In the genomic region with DNA sequence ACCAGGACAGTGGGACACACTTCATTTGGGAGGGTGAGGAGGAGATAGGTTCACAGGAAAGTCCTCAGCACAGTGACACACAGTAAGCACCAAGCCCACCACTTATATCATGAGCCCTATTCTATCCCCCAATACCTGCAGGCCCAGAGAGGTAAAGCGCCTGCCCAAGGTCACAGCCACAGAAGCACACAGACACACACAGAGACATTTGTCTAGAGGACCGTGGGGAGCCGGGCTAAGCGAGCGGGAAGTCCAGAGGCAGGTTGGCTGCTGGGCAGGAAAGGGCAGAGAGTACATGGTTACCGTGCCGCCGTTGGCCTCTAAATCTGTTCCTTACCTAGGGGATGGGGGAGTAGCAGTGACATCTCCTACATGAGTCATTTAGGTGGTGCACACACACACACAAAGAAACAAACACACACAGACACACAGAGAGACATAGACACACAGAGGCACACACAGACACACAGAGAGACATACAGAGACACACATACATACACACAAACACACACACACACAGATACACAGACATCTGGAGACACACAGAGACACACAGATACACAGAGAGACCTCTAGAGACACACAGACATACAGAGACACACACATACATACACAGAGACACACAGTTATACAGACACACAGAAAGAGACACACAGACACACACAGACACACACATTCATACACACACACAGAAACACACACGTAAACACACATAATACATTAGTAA, we compare ENCODE assay signal across 1 cellular context.
TF ChIP-seq lines count a peak whose summit lies in the region.

No MANE protein-coding gene starts in this region.

TF ChIP-seq in K562, 482 proteins besides CTCF, POLR2A, EP300 and RAD21 (continued from another document and continues in another):
- TF ChIP-seq, protein P1, sequence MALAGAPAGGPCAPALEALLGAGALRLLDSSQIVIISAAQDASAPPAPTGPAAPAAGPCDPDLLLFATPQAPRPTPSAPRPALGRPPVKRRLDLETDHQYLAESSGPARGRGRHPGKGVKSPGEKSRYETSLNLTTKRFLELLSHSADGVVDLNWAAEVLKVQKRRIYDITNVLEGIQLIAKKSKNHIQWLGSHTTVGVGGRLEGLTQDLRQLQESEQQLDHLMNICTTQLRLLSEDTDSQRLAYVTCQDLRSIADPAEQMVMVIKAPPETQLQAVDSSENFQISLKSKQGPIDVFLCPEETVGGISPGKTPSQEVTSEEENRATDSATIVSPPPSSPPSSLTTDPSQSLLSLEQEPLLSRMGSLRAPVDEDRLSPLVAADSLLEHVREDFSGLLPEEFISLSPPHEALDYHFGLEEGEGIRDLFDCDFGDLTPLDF (CRISPR knock-in tag; IDR thresholded peaks at IDR 0.05): no peak
- no peak for TF ChIP-seq NFATC3 (IDR thresholded peaks at IDR 0.05)
- TF ChIP-seq SPI1 (IDR thresholded peaks at IDR 0.05; ENCODE audit: borderline replicate concordance, low read depth, low read length): no peak
- TF ChIP-seq, protein P2, sequence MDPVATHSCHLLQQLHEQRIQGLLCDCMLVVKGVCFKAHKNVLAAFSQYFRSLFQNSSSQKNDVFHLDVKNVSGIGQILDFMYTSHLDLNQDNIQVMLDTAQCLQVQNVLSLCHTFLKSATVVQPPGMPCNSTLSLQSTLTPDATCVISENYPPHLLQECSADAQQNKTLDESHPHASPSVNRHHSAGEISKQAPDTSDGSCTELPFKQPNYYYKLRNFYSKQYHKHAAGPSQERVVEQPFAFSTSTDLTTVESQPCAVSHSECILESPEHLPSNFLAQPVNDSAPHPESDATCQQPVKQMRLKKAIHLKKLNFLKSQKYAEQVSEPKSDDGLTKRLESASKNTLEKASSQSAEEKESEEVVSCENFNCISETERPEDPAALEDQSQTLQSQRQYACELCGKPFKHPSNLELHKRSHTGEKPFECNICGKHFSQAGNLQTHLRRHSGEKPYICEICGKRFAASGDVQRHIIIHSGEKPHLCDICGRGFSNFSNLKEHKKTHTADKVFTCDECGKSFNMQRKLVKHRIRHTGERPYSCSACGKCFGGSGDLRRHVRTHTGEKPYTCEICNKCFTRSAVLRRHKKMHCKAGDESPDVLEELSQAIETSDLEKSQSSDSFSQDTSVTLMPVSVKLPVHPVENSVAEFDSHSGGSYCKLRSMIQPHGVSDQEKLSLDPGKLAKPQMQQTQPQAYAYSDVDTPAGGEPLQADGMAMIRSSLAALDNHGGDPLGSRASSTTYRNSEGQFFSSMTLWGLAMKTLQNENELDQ (CRISPR knock-in tag; IDR thresholded peaks at IDR 0.05; ENCODE audit: borderline replicate concordance): no peak
- no peak for TF ChIP-seq BRCA1 (IDR thresholded peaks at IDR 0.05)
- no peak for TF ChIP-seq BRCA1 (CRISPR knock-in tag; IDR thresholded peaks at IDR 0.05)
- no peak for TF ChIP-seq SIN3A (IDR thresholded peaks at IDR 0.05; ENCODE audit: borderline replicate concordance in 2 of 2, control insufficient read depth in 1 of 2, low read depth in 2 of 2, low read length in 2 of 2)
- TF ChIP-seq PRPF4 (IDR thresholded peaks at IDR 0.05; ENCODE audit: insufficient read depth, low read depth, low read length, poor library complexity, severe bottlenecking): no peak
- TF ChIP-seq ARID2 (IDR thresholded peaks at IDR 0.05): no peak
- TF ChIP-seq TAF1 (IDR thresholded peaks at IDR 0.05; ENCODE audit: control insufficient read depth, extremely low read depth, insufficient read depth, low read length, severe bottlenecking): no peak
- TF ChIP-seq ARNT (IDR thresholded peaks at IDR 0.05): peak in 1 of 2 experiments; percentile 38; a peak in 1 of 4 replicates
- TF ChIP-seq, protein P3, sequence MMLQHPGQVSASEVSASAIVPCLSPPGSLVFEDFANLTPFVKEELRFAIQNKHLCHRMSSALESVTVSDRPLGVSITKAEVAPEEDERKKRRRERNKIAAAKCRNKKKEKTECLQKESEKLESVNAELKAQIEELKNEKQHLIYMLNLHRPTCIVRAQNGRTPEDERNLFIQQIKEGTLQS (IDR thresholded peaks at IDR 0.05): peak; percentile 63
- TF ChIP-seq, protein P3 (CRISPR knock-in tag; conservative IDR thresholded peaks at IDR 0.05): no peak
- TF ChIP-seq POLR3G (IDR thresholded peaks at IDR 0.05; ENCODE audit: extremely low read depth, insufficient read length, insufficient replicate concordance): no peak
- TF ChIP-seq TAL1 (IDR thresholded peaks at IDR 0.05): no peak
- TF ChIP-seq NR1H2 (CRISPR knock-in tag; IDR thresholded peaks at IDR 0.05): no peak
- TF ChIP-seq DMBX1 (CRISPR knock-in tag; IDR thresholded peaks at IDR 0.05; ENCODE audit: borderline replicate concordance): no peak
- TF ChIP-seq NCOA6 (IDR thresholded peaks at IDR 0.05): no peak
- TF ChIP-seq TFAM (CRISPR knock-in tag; conservative IDR thresholded peaks at IDR 0.05): no peak
- no peak for TF ChIP-seq SOX6 (IDR thresholded peaks at IDR 0.05)
- TF ChIP-seq CHD2 (IDR thresholded peaks at IDR 0.05; ENCODE audit: low read depth, low read length): no peak
- TF ChIP-seq WHSC1 (IDR thresholded peaks at IDR 0.05; ENCODE audit: low read length): no peak
- TF ChIP-seq MBD2 (IDR thresholded peaks at IDR 0.05; ENCODE audit: borderline replicate concordance, low read depth): no peak
- peak; percentile 22; the same call in 1 of the 2 replicates for TF ChIP-seq CBFA2T3 (IDR thresholded peaks at IDR 0.05)
- peak; percentile 90; the same call in 1 of the 2 replicates for TF ChIP-seq HLTF (IDR thresholded peaks at IDR 0.05)
- no peak for TF ChIP-seq KDM5B (IDR thresholded peaks at IDR 0.05; ENCODE audit: insufficient replicate concordance, low read depth, low read length)
- TF ChIP-seq PTRF (tag; IDR thresholded peaks at IDR 0.05): no peak
- no peak for TF ChIP-seq MED1 (CRISPR knock-in tag; IDR thresholded peaks at IDR 0.05; ENCODE audit: borderline replicate concordance)
- TF ChIP-seq, protein P4, sequence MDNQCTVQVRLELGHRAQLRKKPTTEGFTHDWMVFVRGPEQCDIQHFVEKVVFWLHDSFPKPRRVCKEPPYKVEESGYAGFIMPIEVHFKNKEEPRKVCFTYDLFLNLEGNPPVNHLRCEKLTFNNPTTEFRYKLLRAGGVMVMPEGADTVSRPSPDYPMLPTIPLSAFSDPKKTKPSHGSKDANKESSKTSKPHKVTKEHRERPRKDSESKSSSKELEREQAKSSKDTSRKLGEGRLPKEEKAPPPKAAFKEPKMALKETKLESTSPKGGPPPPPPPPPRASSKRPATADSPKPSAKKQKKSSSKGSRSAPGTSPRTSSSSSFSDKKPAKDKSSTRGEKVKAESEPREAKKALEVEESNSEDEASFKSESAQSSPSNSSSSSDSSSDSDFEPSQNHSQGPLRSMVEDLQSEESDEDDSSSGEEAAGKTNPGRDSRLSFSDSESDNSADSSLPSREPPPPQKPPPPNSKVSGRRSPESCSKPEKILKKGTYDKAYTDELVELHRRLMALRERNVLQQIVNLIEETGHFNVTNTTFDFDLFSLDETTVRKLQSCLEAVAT (IDR thresholded peaks at IDR 0.05): peak; percentile 75; a peak in 2 of 4 replicates
- no peak for TF ChIP-seq GABPB2 (CRISPR knock-in tag; conservative IDR thresholded peaks at IDR 0.05)
- TF ChIP-seq CAMTA2 (CRISPR knock-in tag; conservative IDR thresholded peaks at IDR 0.05): no peak
- TF ChIP-seq, protein P5, sequence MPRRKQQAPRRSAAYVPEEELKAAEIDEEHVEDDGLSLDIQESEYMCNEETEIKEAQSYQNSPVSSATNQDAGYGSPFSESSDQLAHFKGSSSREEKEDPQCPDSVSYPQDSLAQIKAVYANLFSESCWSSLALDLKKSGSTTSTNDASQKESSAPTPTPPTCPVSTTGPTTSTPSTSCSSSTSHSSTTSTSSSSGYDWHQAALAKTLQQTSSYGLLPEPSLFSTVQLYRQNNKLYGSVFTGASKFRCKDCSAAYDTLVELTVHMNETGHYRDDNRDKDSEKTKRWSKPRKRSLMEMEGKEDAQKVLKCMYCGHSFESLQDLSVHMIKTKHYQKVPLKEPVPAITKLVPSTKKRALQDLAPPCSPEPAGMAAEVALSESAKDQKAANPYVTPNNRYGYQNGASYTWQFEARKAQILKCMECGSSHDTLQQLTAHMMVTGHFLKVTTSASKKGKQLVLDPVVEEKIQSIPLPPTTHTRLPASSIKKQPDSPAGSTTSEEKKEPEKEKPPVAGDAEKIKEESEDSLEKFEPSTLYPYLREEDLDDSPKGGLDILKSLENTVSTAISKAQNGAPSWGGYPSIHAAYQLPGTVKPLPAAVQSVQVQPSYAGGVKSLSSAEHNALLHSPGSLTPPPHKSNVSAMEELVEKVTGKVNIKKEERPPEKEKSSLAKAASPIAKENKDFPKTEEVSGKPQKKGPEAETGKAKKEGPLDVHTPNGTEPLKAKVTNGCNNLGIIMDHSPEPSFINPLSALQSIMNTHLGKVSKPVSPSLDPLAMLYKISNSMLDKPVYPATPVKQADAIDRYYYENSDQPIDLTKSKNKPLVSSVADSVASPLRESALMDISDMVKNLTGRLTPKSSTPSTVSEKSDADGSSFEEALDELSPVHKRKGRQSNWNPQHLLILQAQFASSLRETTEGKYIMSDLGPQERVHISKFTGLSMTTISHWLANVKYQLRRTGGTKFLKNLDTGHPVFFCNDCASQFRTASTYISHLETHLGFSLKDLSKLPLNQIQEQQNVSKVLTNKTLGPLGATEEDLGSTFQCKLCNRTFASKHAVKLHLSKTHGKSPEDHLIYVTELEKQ (CRISPR knock-in tag; IDR thresholded peaks at IDR 0.05): no peak
- 0 out of 2 replicates have a peak, but pooled peaks have one; percentile 25 for TF ChIP-seq SUPT5H (IDR thresholded peaks at IDR 0.05)
- TF ChIP-seq, protein P6, sequence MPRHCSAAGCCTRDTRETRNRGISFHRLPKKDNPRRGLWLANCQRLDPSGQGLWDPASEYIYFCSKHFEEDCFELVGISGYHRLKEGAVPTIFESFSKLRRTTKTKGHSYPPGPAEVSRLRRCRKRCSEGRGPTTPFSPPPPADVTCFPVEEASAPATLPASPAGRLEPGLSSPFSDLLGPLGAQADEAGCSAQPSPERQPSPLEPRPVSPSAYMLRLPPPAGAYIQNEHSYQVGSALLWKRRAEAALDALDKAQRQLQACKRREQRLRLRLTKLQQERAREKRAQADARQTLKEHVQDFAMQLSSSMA (CRISPR knock-in tag; IDR thresholded peaks at IDR 0.05): no peak
- no peak for TF ChIP-seq ZNF436 (CRISPR knock-in tag; IDR thresholded peaks at IDR 0.05)
- no peak for TF ChIP-seq SMARCC2 (IDR thresholded peaks at IDR 0.05; ENCODE audit: low read depth)
- peak; percentile 97; the same call in 1 of the 2 replicates for TF ChIP-seq LARP7 (IDR thresholded peaks at IDR 0.05)
- TF ChIP-seq PCBP1 (IDR thresholded peaks at IDR 0.05; ENCODE audit: low read depth, low read length, poor library complexity, severe bottlenecking): no peak
- no peak for TF ChIP-seq ZFP1 (CRISPR knock-in tag; IDR thresholded peaks at IDR 0.05)
- TF ChIP-seq, protein P7, sequence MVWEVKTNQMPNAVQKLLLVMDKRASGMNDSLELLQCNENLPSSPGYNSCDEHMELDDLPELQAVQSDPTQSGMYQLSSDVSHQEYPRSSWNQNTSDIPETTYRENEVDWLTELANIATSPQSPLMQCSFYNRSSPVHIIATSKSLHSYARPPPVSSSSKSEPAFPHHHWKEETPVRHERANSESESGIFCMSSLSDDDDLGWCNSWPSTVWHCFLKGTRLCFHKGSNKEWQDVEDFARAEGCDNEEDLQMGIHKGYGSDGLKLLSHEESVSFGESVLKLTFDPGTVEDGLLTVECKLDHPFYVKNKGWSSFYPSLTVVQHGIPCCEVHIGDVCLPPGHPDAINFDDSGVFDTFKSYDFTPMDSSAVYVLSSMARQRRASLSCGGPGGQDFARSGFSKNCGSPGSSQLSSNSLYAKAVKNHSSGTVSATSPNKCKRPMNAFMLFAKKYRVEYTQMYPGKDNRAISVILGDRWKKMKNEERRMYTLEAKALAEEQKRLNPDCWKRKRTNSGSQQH (CRISPR knock-in tag; IDR thresholded peaks at IDR 0.05): 0 out of 2 replicates have a peak, but pooled peaks have one; percentile 29
- TF ChIP-seq PHB2 (IDR thresholded peaks at IDR 0.05; ENCODE audit: low read depth): peak; percentile 44; the same call in 1 of the 2 replicates
- TF ChIP-seq ZNF830 (CRISPR knock-in tag; IDR thresholded peaks at IDR 0.05): no peak
- no peak for TF ChIP-seq SRSF1 (IDR thresholded peaks at IDR 0.05; ENCODE audit: low read depth, low read length)
- peak; percentile 89 for TF ChIP-seq HDGF (IDR thresholded peaks at IDR 0.05)
- TF ChIP-seq, protein P8, sequence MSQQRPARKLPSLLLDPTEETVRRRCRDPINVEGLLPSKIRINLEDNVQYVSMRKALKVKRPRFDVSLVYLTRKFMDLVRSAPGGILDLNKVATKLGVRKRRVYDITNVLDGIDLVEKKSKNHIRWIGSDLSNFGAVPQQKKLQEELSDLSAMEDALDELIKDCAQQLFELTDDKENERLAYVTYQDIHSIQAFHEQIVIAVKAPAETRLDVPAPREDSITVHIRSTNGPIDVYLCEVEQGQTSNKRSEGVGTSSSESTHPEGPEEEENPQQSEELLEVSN (IDR thresholded peaks at IDR 0.05; ENCODE audit: borderline replicate concordance in 1 of 2, extremely low read depth in 1 of 2, insufficient read depth in 1 of 2, insufficient read length in 1 of 2, low read depth in 1 of 2, low read length in 1 of 2, poor library complexity in 1 of 2, severe bottlenecking in 1 of 2): no peak
- TF ChIP-seq, protein P9, sequence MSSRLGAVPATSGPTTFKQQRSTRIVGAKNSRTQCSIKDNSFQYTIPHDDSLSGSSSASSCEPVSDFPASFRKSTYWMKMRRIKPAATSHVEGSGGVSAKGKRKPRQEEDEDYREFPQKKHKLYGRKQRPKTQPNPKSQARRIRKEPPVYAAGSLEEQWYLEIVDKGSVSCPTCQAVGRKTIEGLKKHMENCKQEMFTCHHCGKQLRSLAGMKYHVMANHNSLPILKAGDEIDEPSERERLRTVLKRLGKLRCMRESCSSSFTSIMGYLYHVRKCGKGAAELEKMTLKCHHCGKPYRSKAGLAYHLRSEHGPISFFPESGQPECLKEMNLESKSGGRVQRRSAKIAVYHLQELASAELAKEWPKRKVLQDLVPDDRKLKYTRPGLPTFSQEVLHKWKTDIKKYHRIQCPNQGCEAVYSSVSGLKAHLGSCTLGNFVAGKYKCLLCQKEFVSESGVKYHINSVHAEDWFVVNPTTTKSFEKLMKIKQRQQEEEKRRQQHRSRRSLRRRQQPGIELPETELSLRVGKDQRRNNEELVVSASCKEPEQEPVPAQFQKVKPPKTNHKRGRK (tag; IDR thresholded peaks at IDR 0.05): no peak
- TF ChIP-seq, protein P10, sequence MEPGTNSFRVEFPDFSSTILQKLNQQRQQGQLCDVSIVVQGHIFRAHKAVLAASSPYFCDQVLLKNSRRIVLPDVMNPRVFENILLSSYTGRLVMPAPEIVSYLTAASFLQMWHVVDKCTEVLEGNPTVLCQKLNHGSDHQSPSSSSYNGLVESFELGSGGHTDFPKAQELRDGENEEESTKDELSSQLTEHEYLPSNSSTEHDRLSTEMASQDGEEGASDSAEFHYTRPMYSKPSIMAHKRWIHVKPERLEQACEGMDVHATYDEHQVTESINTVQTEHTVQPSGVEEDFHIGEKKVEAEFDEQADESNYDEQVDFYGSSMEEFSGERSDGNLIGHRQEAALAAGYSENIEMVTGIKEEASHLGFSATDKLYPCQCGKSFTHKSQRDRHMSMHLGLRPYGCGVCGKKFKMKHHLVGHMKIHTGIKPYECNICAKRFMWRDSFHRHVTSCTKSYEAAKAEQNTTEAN (CRISPR knock-in tag; IDR thresholded peaks at IDR 0.05): no peak
